4 cellular contexts compared by ENCODE assay signal in the genomic region with DNA sequence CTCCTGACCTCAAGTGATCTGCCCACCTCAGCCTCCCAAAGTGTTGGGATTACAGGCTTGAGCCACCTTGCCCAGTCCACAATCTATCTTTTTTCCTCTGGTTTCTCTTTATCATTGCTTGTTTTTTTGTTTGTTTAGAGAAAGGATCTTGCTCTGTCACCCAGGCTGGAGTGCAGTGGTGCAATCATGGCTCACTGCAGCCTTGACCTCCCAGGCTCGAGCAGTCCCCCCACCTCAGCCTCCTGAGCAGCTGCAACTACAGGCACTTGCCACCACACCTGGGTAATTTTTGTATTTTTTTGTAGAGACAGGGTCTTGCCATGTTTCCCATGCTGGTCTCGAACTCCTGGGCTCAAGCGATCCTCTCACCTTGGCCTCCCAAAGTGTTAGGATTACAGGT. TPM values are rescaled to one million over a fixed set of nuclear protein-coding genes. Genes with fewer than 3 reads are reported as not detected.
DNase-seq lines count a peak whose midpoint lies in the region; ATAC-seq, FAIRE-seq and TF ChIP-seq lines count a peak whose summit lies in the region.
"Not testable (repeated sequence)": the region's sequence is repeated elsewhere in the genome, so short reads cannot be mapped to it uniquely, and the experiment has no call there.

No MANE protein-coding gene starts in this region.

- not testable (repeated sequence) for H3K18ac ChIP-seq in H9 (ENCODE audit: insufficient read length, low read depth, low read length)

- H4K91ac ChIP-seq in H9 (ENCODE audit: insufficient read length, low read depth, low read length), result not testable (repeated sequence)

- not testable (repeated sequence) for H3K4me1 Mint-ChIP-seq in GM23338, H9
- peaks cover 15% of the 10 kb centered on the region for H3K4me1 Mint-ChIP-seq in T-helper 17 cell

- H3K4me3 Mint-ChIP-seq in GM23338, H9, T-helper 17 cell: not testable (repeated sequence)

- peak overlapping the region; percentile 80; the same call in 1 of the 2 replicates for H3K27ac Mint-ChIP-seq in GM23338
- H3K27ac Mint-ChIP-seq in H9, result peak overlapping the region in 2 of 3 experiments; percentile 34 to 62; a peak in 2 of 7 replicates
- peak overlapping the region; percentile 9 for H3K27ac Mint-ChIP-seq in T-helper 17 cell

- H3K4ac ChIP-seq in H9 (ENCODE audit: low read depth, low read length), result not testable (repeated sequence)

- H4K20me1 ChIP-seq in GM23338 (replicated peaks; ENCODE audit: insufficient read depth); H9 (ENCODE audit: control insufficient read depth, insufficient read depth, insufficient read length); HepG2 (ENCODE audit: insufficient read depth, low read length): not testable (repeated sequence)

- not testable (repeated sequence) for H2BK12ac ChIP-seq in H9 (ENCODE audit: insufficient read length, low read depth, low read length)

- not testable (repeated sequence) for H3K4me2 ChIP-seq in GM23338; H9 (ENCODE audit: insufficient read depth, insufficient read length, low read length); HepG2 (ENCODE audit: low read depth, low read length)

- H3K36me3 ChIP-seq in GM23338 (ENCODE audit: insufficient read depth); HepG2 (replicated peaks in 1 of 2; ENCODE audit: control insufficient read depth in 1 of 2, insufficient read depth in 2 of 2, low read length in 2 of 2): not testable (repeated sequence)

- not testable (repeated sequence) for H3K9me2 ChIP-seq in GM23338 (ENCODE audit: insufficient read depth)

- not testable (repeated sequence) for H4K8ac ChIP-seq in H9 (replicated peaks; ENCODE audit: insufficient read length, low read depth, low read length)

- H3K27me3 Mint-ChIP-seq in GM23338 (ENCODE audit: insufficient read depth, low read depth, poor library complexity); H9 (ENCODE audit: low read depth); T-helper 17 cell: not testable (repeated sequence)

- H3K14ac ChIP-seq in H9 (ENCODE audit: insufficient read depth, low read length), result not testable (repeated sequence)

- not testable (repeated sequence) for H2BK120ac ChIP-seq in H9 (ENCODE audit: low read depth, low read length, poor library complexity, severe bottlenecking)

- H3K27me3 ChIP-seq in GM23338 (ENCODE audit: insufficient read depth); H9 (ENCODE audit: insufficient read depth, low read length); HepG2 (ENCODE audit: control insufficient read depth in 1 of 2, insufficient read depth in 2 of 2, low read length in 2 of 2): not testable (repeated sequence)

- H4K5ac ChIP-seq in H9 (ENCODE audit: insufficient read length, low read depth, low read length), result not testable (repeated sequence)

- not testable (repeated sequence) for TF ChIP-seq EP300 in HepG2 (IDR thresholded peaks at IDR 0.05; ENCODE audit: low read depth in 2 of 2, low read length in 2 of 2); HepG2 (CRISPR knock-in tag; IDR thresholded peaks at IDR 0.05; ENCODE audit: borderline replicate concordance)

- H3K36me3 Mint-ChIP-seq in GM23338 (ENCODE audit: low read depth); H9 (ENCODE audit: insufficient read depth in 1 of 3, low read depth in 3 of 3); T-helper 17 cell (ENCODE audit: low read depth): not testable (repeated sequence)

- not testable (repeated sequence) for TF ChIP-seq RAD21 in HepG2 (CRISPR knock-in tag; IDR thresholded peaks at IDR 0.05)

- not testable (repeated sequence) for BruUV-seq in HepG2 (replicated peaks; lab: Mats Ljungman, UMichigan)

- not testable (repeated sequence) for H3K79me2 ChIP-seq in GM23338 (replicated peaks; ENCODE audit: insufficient read depth); H9 (ENCODE audit: insufficient read depth, low read length); HepG2 (ENCODE audit: insufficient read depth, low read length)

- not testable (repeated sequence) for H3K9me3 Mint-ChIP-seq in GM23338, H9

- not testable (repeated sequence) for H3K9me3 ChIP-seq in H9 (ENCODE audit: control insufficient read depth, low read depth, low read length); T-helper 17 cell (ENCODE audit: control insufficient read depth, low read length, poor library complexity, severe bottlenecking); HepG2 (ENCODE audit: low read length)

- not testable (repeated sequence) for H3K4me3 ChIP-seq in GM23338; HepG2 (replicated peaks in 1 of 3; ENCODE audit: insufficient read depth in 1 of 3, low read depth in 2 of 3, low read length in 3 of 3)

- H2AK5ac ChIP-seq in H9 (ENCODE audit: insufficient read length, low read length), result not testable (repeated sequence)

- not testable (repeated sequence) for H2BK15ac ChIP-seq in H9 (ENCODE audit: low read depth, low read length)

- not testable (repeated sequence) for H2AFZ ChIP-seq in GM23338; H9 (ENCODE audit: low read length); HepG2 (ENCODE audit: low read length)

- not testable (repeated sequence) for H3K56ac ChIP-seq in H9 (ENCODE audit: insufficient read length, low read depth, low read length)

- POLR2A ChIA-PET in HepG2 (lab: Yijun Ruan, JAX), result not testable (repeated sequence)

- CTCF ChIA-PET in HepG2 (lab: Yijun Ruan, JAX; ENCODE audit: low intra/inter-chr PET ratio, low total read pairs), result not testable (repeated sequence)

- not testable (repeated sequence) for ATAC-seq in GM23338, T-helper 17 cell
- ATAC-seq in HepG2, result peak; percentile 75

- not testable (repeated sequence) for H3K23me2 ChIP-seq in H9 (ENCODE audit: insufficient read length, low read depth, low read length, poor library complexity, severe bottlenecking)

- not testable (repeated sequence) for H3K4me1 ChIP-seq in GM23338 (ENCODE audit: insufficient read depth); H9 (ENCODE audit: insufficient read depth, low read length)
- peaks cover 24% of the 10 kb centered on the region for H3K4me1 ChIP-seq in HepG2 (ENCODE audit: insufficient read depth, low read length)

- H3T11ph ChIP-seq in H9 (ENCODE audit: low read length), result not testable (repeated sequence)

- H3K23ac ChIP-seq in H9 (ENCODE audit: insufficient read length, low read depth, low read length), result not testable (repeated sequence)

- intact Hi-C loops in HepG2 (cut with micrococcal nuclease; ENCODE audit: unreplicated experiment), result not testable (repeated sequence)

- FAIRE-seq in HepG2 (lab: Jason Lieb, UNC), result not testable (repeated sequence)

- H3F3A ChIP-seq in GM23338 (replicated peaks; ENCODE audit: low read depth), result not testable (repeated sequence)

- H2BK20ac ChIP-seq in H9 (ENCODE audit: low read depth, low read length, poor library complexity, severe bottlenecking), result not testable (repeated sequence)

- WGBS in H9 (ENCODE audit: extremely low coverage, insufficient read length, low lambda C conversion rate), result no CpG with 5 or more reads among the region's 3 CpGs
- WGBS in HepG2 (ENCODE audit: low lambda C conversion rate), result 75% methylated on average over 3 of the region's 3 CpGs

- in situ Hi-C loops in HepG2 (cut with HindIII; ENCODE audit: extremely low pct_ligation_motif_present, low pct_unique_long_range_greater_than_20kb), result not testable (repeated sequence)

- H3K79me1 ChIP-seq in H9 (ENCODE audit: insufficient read depth, low read depth, low read length, poor library complexity, severe bottlenecking), result not testable (repeated sequence)

- not testable (repeated sequence) for H2BK5ac ChIP-seq in H9 (ENCODE audit: insufficient read length, low read length)

- not testable (repeated sequence) for H3K9ac ChIP-seq in H9 (ENCODE audit: extremely low read depth, insufficient read length, low read length); HepG2 (ENCODE audit: insufficient read depth, low read depth, low read length)

- TF ChIP-seq CTCF in GM23338 (conservative IDR thresholded peaks at IDR 0.05; ENCODE audit: low read depth in 2 of 2); H9 (conservative IDR thresholded peaks at IDR 0.05); HepG2 (CRISPR knock-in tag; IDR thresholded peaks at IDR 0.05): not testable (repeated sequence)

- DNase-seq in GM23338 (ENCODE audit: low spot score); H9; T-helper 17 cell; HepG2 (ENCODE audit: low spot score): not testable (repeated sequence)

- H3K27ac ChIP-seq in GM23338 (ENCODE audit: low read depth); H9 (ENCODE audit: insufficient read length, low read depth, low read length): not testable (repeated sequence)
- peak overlapping the region; percentile 11 for H3K27ac ChIP-seq in HepG2 (ENCODE audit: extremely low read length, insufficient read depth, low read length)

- not testable (repeated sequence) for TF ChIP-seq POLR2A in HepG2 (IDR thresholded peaks at IDR 0.05; ENCODE audit: insufficient read depth in 1 of 2, low read depth in 2 of 2, low read length in 2 of 2)

RNA-seq across cellular contexts. Expression of gene ZCCHC4, which starts 15.9 kb away (rescaled TPM):
- 17.9 and 22.4 TPM in 2 replicates for total RNA-seq in GM23338 (2014; rRNA removed; shearing (Covaris generic))
- polyA plus RNA-seq in GM23338 (2016; fragmentation: Nextera tagmentation; extraction: Ambion mirVana) (8.7 and 11.3 TPM in 2 replicates), HepG2 (2011; rRNA removed) (10.4 and 13.2 TPM in 2 replicates)
- total RNA-seq in H9 (2021) (6.4 and 6.8 TPM in 2 replicates), T-helper 17 cell (10 to 100 TPM in 1 of 2 donors, 1 to 10 TPM in 1; 8.8 to 11.4 TPM), HepG2 (2016; rRNA removed; fragmentation: Illumina TruSeq; extraction: Trizol) (15.0 and 16.9 TPM in 2 replicates)
- 12.1 and 12.6 TPM in 2 replicates for total RNA-seq in HepG2 (2016; cell fraction: cytosol; rRNA removed; fragmentation: Illumina TruSeq; extraction: Trizol; ENCODE audit: low read depth)
- total RNA-seq in HepG2 (2016; cell fraction: insoluble cytoplasmic fraction; rRNA removed; fragmentation: Illumina TruSeq; extraction: Trizol), result 14.8 and 16.4 TPM in 2 replicates
- 6.9 and 9.6 TPM in 2 replicates for total RNA-seq in HepG2 (2016; cell fraction: membrane; rRNA removed; fragmentation: Illumina TruSeq; extraction: Trizol)
- 17.4 and 19.8 TPM in 2 replicates for total RNA-seq in HepG2 (2016; cell fraction: nucleus; rRNA removed; fragmentation: Illumina TruSeq; extraction: Trizol)
- 6.0 and 7.9 TPM in 2 replicates for polyA plus RNA-seq in HepG2 (2011; cell fraction: cytosol; rRNA removed)
- polyA plus RNA-seq in HepG2 (2011; cell fraction: nucleus; rRNA removed), result 7.9 and 11.6 TPM in 2 replicates
- 6.0 and 7.5 TPM in 2 replicates for polyA plus RNA-seq in HepG2 (2012)
- 0.93 and 1.2 TPM in 2 replicates for polyA plus RNA-seq in HepG2 (2016; cell fraction: cytosol; fragmentation: Illumina TruSeq; extraction: Trizol; ENCODE audit: low read depth)
- polyA plus RNA-seq in HepG2 (2016; cell fraction: insoluble cytoplasmic fraction; fragmentation: Illumina TruSeq; extraction: Trizol; ENCODE audit: low read depth), result 13.4 and 14.0 TPM in 2 replicates
- polyA plus RNA-seq in HepG2 (2016; cell fraction: membrane; fragmentation: Illumina TruSeq; extraction: Trizol; ENCODE audit: low read depth), result 2.5 and 2.6 TPM in 2 replicates
- polyA plus RNA-seq in HepG2 (2016; cell fraction: nucleus; fragmentation: Illumina TruSeq; extraction: Trizol; ENCODE audit: insufficient read depth, low read depth), result 18.4 and 20.1 TPM in 2 replicates
- polyA minus RNA-seq in HepG2 (2011; rRNA and poly(A)+ RNA removed; ENCODE audit: low replicate concordance), result 8.2 and 9.8 TPM in 2 replicates
- 6.8 and 9.1 TPM in 2 replicates for polyA minus RNA-seq in HepG2 (2011; cell fraction: cytosol; rRNA and poly(A)+ RNA removed)
- polyA minus RNA-seq in HepG2 (2011; cell fraction: nucleus; rRNA and poly(A)+ RNA removed), result 54.5 and 56.7 TPM in 2 replicates

RNA-seq across cellular contexts. Expression of gene ANAPC4, which starts 48.6 kb away (rescaled TPM):
- total RNA-seq in GM23338 (2014; rRNA removed; shearing (Covaris generic)), result 44.6 and 46.2 TPM in 2 replicates
- polyA plus RNA-seq in GM23338 (2016; fragmentation: Nextera tagmentation; extraction: Ambion mirVana) (25.0 and 34.3 TPM in 2 replicates), HepG2 (2011; rRNA removed) (10.3 and 14.5 TPM in 2 replicates)
- total RNA-seq in H9 (2021) (38.8 and 42.5 TPM in 2 replicates), T-helper 17 cell (10 to 100 TPM; 36.2 to 41.4 TPM), HepG2 (2016; rRNA removed; fragmentation: Illumina TruSeq; extraction: Trizol) (29.4 and 30.2 TPM in 2 replicates)
- 3.3 and 3.7 TPM in 2 replicates for total RNA-seq in HepG2 (2016; cell fraction: cytosol; rRNA removed; fragmentation: Illumina TruSeq; extraction: Trizol; ENCODE audit: low read depth)
- 27.8 and 32.4 TPM in 2 replicates for total RNA-seq in HepG2 (2016; cell fraction: insoluble cytoplasmic fraction; rRNA removed; fragmentation: Illumina TruSeq; extraction: Trizol)
- 4.8 and 6.7 TPM in 2 replicates for total RNA-seq in HepG2 (2016; cell fraction: membrane; rRNA removed; fragmentation: Illumina TruSeq; extraction: Trizol)
- total RNA-seq in HepG2 (2016; cell fraction: nucleus; rRNA removed; fragmentation: Illumina TruSeq; extraction: Trizol), result 50.0 and 57.1 TPM in 2 replicates
- 2.8 and 3.1 TPM in 2 replicates for polyA plus RNA-seq in HepG2 (2011; cell fraction: cytosol; rRNA removed)
- 27.8 and 35.7 TPM in 2 replicates for polyA plus RNA-seq in HepG2 (2011; cell fraction: nucleus; rRNA removed)
- 11.4 and 14.0 TPM in 2 replicates for polyA plus RNA-seq in HepG2 (2012)
- 0.96 and 0.99 TPM in 2 replicates for polyA plus RNA-seq in HepG2 (2016; cell fraction: cytosol; fragmentation: Illumina TruSeq; extraction: Trizol; ENCODE audit: low read depth)
- 18.2 and 19.3 TPM in 2 replicates for polyA plus RNA-seq in HepG2 (2016; cell fraction: insoluble cytoplasmic fraction; fragmentation: Illumina TruSeq; extraction: Trizol; ENCODE audit: low read depth)
- polyA plus RNA-seq in HepG2 (2016; cell fraction: membrane; fragmentation: Illumina TruSeq; extraction: Trizol; ENCODE audit: low read depth), result 1.6 and 2.5 TPM in 2 replicates
- 66.0 and 68.6 TPM in 2 replicates for polyA plus RNA-seq in HepG2 (2016; cell fraction: nucleus; fragmentation: Illumina TruSeq; extraction: Trizol; ENCODE audit: insufficient read depth, low read depth)
- polyA minus RNA-seq in HepG2 (2011; rRNA and poly(A)+ RNA removed; ENCODE audit: low replicate concordance), result 6.6 and 8.6 TPM in 2 replicates
- polyA minus RNA-seq in HepG2 (2011; cell fraction: cytosol; rRNA and poly(A)+ RNA removed), result 3.4 and 6.6 TPM in 2 replicates
- 50.8 and 60.5 TPM in 2 replicates for polyA minus RNA-seq in HepG2 (2011; cell fraction: nucleus; rRNA and poly(A)+ RNA removed)

Comparison
In these comparisons a context has a peak if more than half of its experiments do, and no peak if none do; other contexts are left out.
1. H3K27ac Mint-ChIP-seq: peak in every context shown above with its lines; median percentile 80 in GM23338; 48 in H9; 9 in T-helper 17 cell.